Comparison of ENCODE assay signal across 18 cellular contexts in the genomic region with DNA sequence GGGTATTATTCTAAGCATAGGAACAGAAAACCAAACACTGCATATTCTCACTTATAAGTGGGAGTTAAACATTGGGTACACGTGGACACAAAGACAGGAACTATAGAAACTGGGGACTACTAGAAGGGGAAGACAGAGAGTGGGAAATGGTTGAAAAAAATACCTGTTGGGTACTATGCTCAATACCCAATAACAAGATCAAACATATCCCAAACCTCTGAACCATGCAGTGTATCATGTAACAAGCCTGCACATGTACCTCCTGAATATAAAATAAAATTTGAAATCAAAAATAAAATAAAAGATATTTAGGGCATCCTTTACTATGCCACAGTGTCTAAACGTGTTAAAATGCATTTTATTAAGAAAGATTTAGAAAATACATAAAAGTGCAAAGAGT.
"Had no signal": no experiment of that assay in that cellular context is flagged by ENCODE, and none has a peak within 500 bp of the region (broad histone marks: within the 10 kb centered on the region; RNA-seq: fewer than 3 reads in every experiment).

No MANE protein-coding gene starts in this region.

- H3K27ac ChIP-seq: lower lobe of right lung, sigmoid colon, spleen, testis had no signal

- ATAC-seq: effector memory CD8-positive, alpha-beta T cell; lower lobe of right lung; stimulated activated memory B cell treated with anti-CD40 and anti-IgM and Interleukin-4, amounts not matched to agents 10 μg/mL and 1 μg/mL and 100 μg/mL, for 72 hours had no signal

- H3K27me3 Mint-ChIP-seq: activated B cell treated with CpG ODN at 0.5 μM for 24 hours; activated CD4-positive, alpha-beta memory T cell treated with anti-CD3 and anti-CD28 coated beads for 36 hours; activated naive CD8-positive, alpha-beta T cell treated with anti-CD3 and anti-CD28 coated beads, Interleukin-2, amount 10 ng/mL, durations not matched to agents 7 days and 5 days; effector memory CD8-positive, alpha-beta T cell; stimulated activated memory B cell treated with anti-CD40 and anti-IgM and Interleukin-4, amounts not matched to agents 10 μg/mL and 1 μg/mL and 100 μg/mL, for 72 hours; type B pancreatic cell had no signal

- H3K9me3 Mint-ChIP-seq: activated naive CD8-positive, alpha-beta T cell treated with anti-CD3 and anti-CD28 coated beads, Interleukin-2, amount 10 ng/mL, durations not matched to agents 7 days and 5 days; nephron; type B pancreatic cell had no signal

- DNase-seq: activated B cell treated with CpG ODN at 0.5 μM for 24 hours; activated CD4-positive, alpha-beta memory T cell treated with anti-CD3 and anti-CD28 coated beads for 36 hours; activated CD4-positive, alpha-beta T cell treated with anti-CD3 and anti-CD28 coated beads for 4 hours; activated naive CD8-positive, alpha-beta T cell treated with anti-CD3 and anti-CD28 coated beads, Interleukin-2, amount 10 ng/mL, durations not matched to agents 7 days and 5 days; amygdala; effector memory CD8-positive, alpha-beta T cell; hypothalamus; islet precursor cell; lower lobe of right lung; nucleus accumbens; posterior cingulate gyrus; sigmoid colon; spleen; stimulated activated CD4-positive, alpha-beta T cell treated with anti-CD3 and anti-CD28 coated beads, Interleukin-4, amount 100 ng/mL, for 4 hours; testis had no signal

- H3K9me3 ChIP-seq: lower lobe of right lung, sigmoid colon, testis had no signal

- H3K4me3 Mint-ChIP-seq: activated B cell treated with CpG ODN at 0.5 μM for 24 hours; activated CD4-positive, alpha-beta memory T cell treated with anti-CD3 and anti-CD28 coated beads for 36 hours; activated naive CD8-positive, alpha-beta T cell treated with anti-CD3 and anti-CD28 coated beads, Interleukin-2, amount 10 ng/mL, durations not matched to agents 7 days and 5 days; effector memory CD8-positive, alpha-beta T cell; nephron; stimulated activated memory B cell treated with anti-CD40 and anti-IgM and Interleukin-4, amounts not matched to agents 10 μg/mL and 1 μg/mL and 100 μg/mL, for 72 hours; type B pancreatic cell had no signal

- H3K4me1 ChIP-seq: lower lobe of right lung, sigmoid colon, spleen, testis had no signal

- H3K36me3 Mint-ChIP-seq: activated CD4-positive, alpha-beta memory T cell treated with anti-CD3 and anti-CD28 coated beads for 36 hours; activated naive CD8-positive, alpha-beta T cell treated with anti-CD3 and anti-CD28 coated beads, Interleukin-2, amount 10 ng/mL, durations not matched to agents 7 days and 5 days; stimulated activated memory B cell treated with anti-CD40 and anti-IgM and Interleukin-4, amounts not matched to agents 10 μg/mL and 1 μg/mL and 100 μg/mL, for 72 hours; type B pancreatic cell had no signal

- H3K27ac Mint-ChIP-seq: activated B cell treated with CpG ODN at 0.5 μM for 24 hours; activated CD4-positive, alpha-beta memory T cell treated with anti-CD3 and anti-CD28 coated beads for 36 hours; activated naive CD8-positive, alpha-beta T cell treated with anti-CD3 and anti-CD28 coated beads, Interleukin-2, amount 10 ng/mL, durations not matched to agents 7 days and 5 days; effector memory CD8-positive, alpha-beta T cell; nephron; stimulated activated memory B cell treated with anti-CD40 and anti-IgM and Interleukin-4, amounts not matched to agents 10 μg/mL and 1 μg/mL and 100 μg/mL, for 72 hours; type B pancreatic cell had no signal

- H3K27me3 ChIP-seq: sigmoid colon, spleen, testis had no signal

- H3K4me3 ChIP-seq: lower lobe of right lung, sigmoid colon, spleen, testis had no signal

- H3K4me1 Mint-ChIP-seq: activated B cell treated with CpG ODN at 0.5 μM for 24 hours; activated naive CD8-positive, alpha-beta T cell treated with anti-CD3 and anti-CD28 coated beads, Interleukin-2, amount 10 ng/mL, durations not matched to agents 7 days and 5 days; nephron; stimulated activated memory B cell treated with anti-CD40 and anti-IgM and Interleukin-4, amounts not matched to agents 10 μg/mL and 1 μg/mL and 100 μg/mL, for 72 hours had no signal

- H3K36me3 ChIP-seq: lower lobe of right lung, sigmoid colon, spleen had no signal
